ENCODE assay signal across 15 cellular contexts in the genomic region with DNA sequence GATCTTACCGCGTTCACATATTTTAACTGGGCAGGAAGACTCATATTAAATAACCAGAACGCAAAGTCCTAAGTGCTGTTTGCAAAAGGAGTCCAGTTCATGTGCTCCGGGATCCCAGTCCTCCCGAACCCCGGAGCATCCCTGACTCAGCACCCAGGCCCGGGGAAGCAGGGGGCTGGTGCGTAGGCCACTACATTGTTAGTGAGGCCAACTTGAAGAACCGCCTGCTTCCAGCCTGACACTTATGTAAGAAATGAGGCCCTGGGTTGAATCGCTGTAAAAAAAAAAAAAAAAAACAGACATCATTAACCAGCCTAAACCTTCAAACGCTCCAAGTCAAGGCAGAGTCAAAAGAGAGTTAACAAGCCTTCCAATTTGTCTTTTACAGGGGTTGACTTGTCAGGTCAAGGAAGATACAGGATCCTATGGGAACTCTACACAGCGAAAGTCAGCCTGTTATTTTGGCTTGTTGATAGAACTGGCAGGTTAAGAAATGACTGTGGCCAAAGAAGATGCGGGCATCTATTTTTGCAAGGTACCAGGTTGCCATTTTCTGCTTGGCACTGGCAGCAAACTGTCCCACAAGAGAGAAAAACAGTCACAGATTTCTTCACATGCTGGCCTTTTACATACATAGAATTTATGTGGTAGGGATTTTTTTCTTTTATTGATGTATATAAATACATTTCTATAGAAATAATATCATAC.
"Had no signal": no experiment of that assay in that cellular context is flagged by ENCODE, and none has a peak within 500 bp of the region (broad histone marks: within the 10 kb centered on the region; RNA-seq: fewer than 3 reads in every experiment).

No MANE protein-coding gene starts in this region.

- H3K27me3 ChIP-seq: MG63, SJCRH30 had no signal

- H3K27ac Mint-ChIP-seq: activated CD4-positive, alpha-beta memory T cell treated with anti-CD3 and anti-CD28 coated beads, Interleukin-2, amount 10 ng/mL, durations not matched to agents 7 days and 5 days; activated CD4-positive, alpha-beta T cell treated with anti-CD3 and anti-CD28 coated beads for 36 hours; activated naive CD4-positive, alpha-beta T cell treated with anti-CD3 and anti-CD28 coated beads, Interleukin-2, amount 10 ng/mL, durations not matched to agents 7 days and 5 days; activated naive CD8-positive, alpha-beta T cell treated with anti-CD3 and anti-CD28 coated beads for 36 hours; activated T-helper 17 cell treated with anti-CD3 and anti-CD28 coated beads, Interleukin-2, amount 50 U/mL, for 72 hours had no signal

- H3K36me3 Mint-ChIP-seq: activated naive CD4-positive, alpha-beta T cell treated with anti-CD3 and anti-CD28 coated beads, Interleukin-2, amount 10 ng/mL, durations not matched to agents 7 days and 5 days; activated naive CD8-positive, alpha-beta T cell treated with anti-CD3 and anti-CD28 coated beads for 36 hours had no signal

- H3K27ac ChIP-seq: KMS-11, RWPE1, SJCRH30 had no signal

- H3K9me3 Mint-ChIP-seq: activated CD4-positive, alpha-beta memory T cell treated with anti-CD3 and anti-CD28 coated beads, Interleukin-2, amount 10 ng/mL, durations not matched to agents 7 days and 5 days; activated naive CD4-positive, alpha-beta T cell treated with anti-CD3 and anti-CD28 coated beads, Interleukin-2, amount 10 ng/mL, durations not matched to agents 7 days and 5 days; activated naive CD8-positive, alpha-beta T cell treated with anti-CD3 and anti-CD28 coated beads for 36 hours; activated T-helper 17 cell treated with anti-CD3 and anti-CD28 coated beads, Interleukin-2, amount 50 U/mL, for 72 hours; central memory CD8-positive, alpha-beta T cell had no signal

- H3K9me3 ChIP-seq: MG63, SJCRH30, SK-N-SH had no signal

- H3K4me3 ChIP-seq: MG63, SJCRH30 had no signal

- H3K4me1 ChIP-seq: SJCRH30 had no signal

- H3K9ac ChIP-seq: KMS-11, SK-N-SH had no signal

- DNase-seq: activated T-cell treated with anti-CD3 and anti-CD28 coated beads for 4 hours, MV-4-11, NCI-H1417 treated with DMSO at 0.1 percent for 48 hours, NCI-H2107 had no signal

- H3K27me3 Mint-ChIP-seq: activated CD4-positive, alpha-beta memory T cell treated with anti-CD3 and anti-CD28 coated beads, Interleukin-2, amount 10 ng/mL, durations not matched to agents 7 days and 5 days; activated naive CD4-positive, alpha-beta T cell treated with anti-CD3 and anti-CD28 coated beads, Interleukin-2, amount 10 ng/mL, durations not matched to agents 7 days and 5 days; activated naive CD8-positive, alpha-beta T cell treated with anti-CD3 and anti-CD28 coated beads for 36 hours had no signal

- H3K4me1 Mint-ChIP-seq: activated CD4-positive, alpha-beta memory T cell treated with anti-CD3 and anti-CD28 coated beads, Interleukin-2, amount 10 ng/mL, durations not matched to agents 7 days and 5 days; activated CD4-positive, alpha-beta T cell treated with anti-CD3 and anti-CD28 coated beads for 36 hours; activated naive CD4-positive, alpha-beta T cell treated with anti-CD3 and anti-CD28 coated beads, Interleukin-2, amount 10 ng/mL, durations not matched to agents 7 days and 5 days; activated naive CD8-positive, alpha-beta T cell treated with anti-CD3 and anti-CD28 coated beads for 36 hours; activated T-helper 17 cell treated with anti-CD3 and anti-CD28 coated beads, Interleukin-2, amount 50 U/mL, for 72 hours; central memory CD8-positive, alpha-beta T cell had no signal

- ATAC-seq: activated T-helper 17 cell treated with anti-CD3 and anti-CD28 coated beads, Interleukin-2, amount 50 U/mL, for 72 hours had no signal

- H3K36me3 ChIP-seq: MG63, SJCRH30 had no signal

- H3K4me3 Mint-ChIP-seq: activated CD4-positive, alpha-beta memory T cell treated with anti-CD3 and anti-CD28 coated beads, Interleukin-2, amount 10 ng/mL, durations not matched to agents 7 days and 5 days; activated CD4-positive, alpha-beta T cell treated with anti-CD3 and anti-CD28 coated beads for 36 hours; activated naive CD4-positive, alpha-beta T cell treated with anti-CD3 and anti-CD28 coated beads, Interleukin-2, amount 10 ng/mL, durations not matched to agents 7 days and 5 days; activated naive CD8-positive, alpha-beta T cell treated with anti-CD3 and anti-CD28 coated beads for 36 hours; activated T-helper 17 cell treated with anti-CD3 and anti-CD28 coated beads, Interleukin-2, amount 50 U/mL, for 72 hours; central memory CD8-positive, alpha-beta T cell had no signal

- H3K4me2 ChIP-seq: KMS-11, SK-N-SH had no signal
